Comparison of ENCODE assay signal across 17 cellular contexts in the genomic region with DNA sequence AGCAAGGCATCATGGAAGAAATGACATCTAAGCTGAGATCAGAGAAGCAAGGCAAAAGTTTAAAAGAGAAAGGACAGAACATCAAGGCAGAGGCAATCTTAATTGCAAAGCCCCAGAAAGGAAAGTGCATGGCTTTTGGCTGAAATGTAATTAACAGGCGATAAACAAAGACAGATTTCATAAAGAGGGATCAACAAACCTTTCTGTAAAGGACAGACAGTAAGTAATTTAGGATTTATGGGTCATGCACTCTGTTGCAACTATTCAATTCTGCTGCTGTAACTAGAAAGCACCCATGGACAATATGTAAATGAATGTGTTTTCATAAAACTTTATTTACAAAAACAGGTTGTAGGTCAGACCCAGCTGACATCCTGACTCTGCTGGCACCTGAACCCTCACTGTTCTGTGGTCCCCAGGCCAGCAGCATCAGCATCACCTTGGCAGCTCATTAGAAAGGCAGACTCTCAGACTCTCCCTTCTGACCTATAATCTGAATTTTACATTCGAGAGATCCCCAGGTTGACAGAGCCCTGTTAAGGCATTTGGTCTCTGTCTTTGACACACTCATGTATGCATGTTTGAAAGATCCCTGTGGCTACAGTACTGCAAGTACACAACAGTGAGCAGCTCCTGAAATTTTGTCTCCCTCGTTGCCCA.
"Had no signal": no experiment of that assay in that cellular context is flagged by ENCODE, and none has a peak within 500 bp of the region (broad histone marks: within the 10 kb centered on the region; RNA-seq: fewer than 3 reads in every experiment).

No MANE protein-coding gene starts in this region.

- H3K27me3 ChIP-seq: brain microvascular endothelial cell, left lung, ovary, upper lobe of left lung had no signal

- H3K9me3 ChIP-seq: left lung, ovary, upper lobe of left lung had no signal

- H3K36me3 Mint-ChIP-seq: activated naive CD8-positive, alpha-beta T cell treated with anti-CD3 and anti-CD28 coated beads, Interleukin-2, amount 10 ng/mL, durations not matched to agents 7 days and 5 days; memory B cell; stimulated activated effector memory CD8-positive, alpha-beta T cell treated with anti-CD3 and anti-CD28 coated beads, Interleukin-12 subunit alpha, Interleukin-12 subunit beta, amount 100 ng/mL, for 72 hours had no signal

- H3K27ac ChIP-seq: brain microvascular endothelial cell, upper lobe of left lung had no signal

- H3K27ac Mint-ChIP-seq: activated naive CD8-positive, alpha-beta T cell treated with anti-CD3 and anti-CD28 coated beads, Interleukin-2, amount 10 ng/mL, durations not matched to agents 7 days and 5 days; activated T-helper 1 cell treated with anti-CD3 and anti-CD28 coated beads, Interleukin-12 subunit alpha, Interleukin-12 subunit beta, Interleukin-2, Interleukin-4 antibody, amounts not matched to agents 30 ng/mL and 10 ng/mL and 1 ng/mL, durations not matched to agents 14 hours and 24 hours and 36 hours; memory B cell; stimulated activated effector memory CD8-positive, alpha-beta T cell treated with anti-CD3 and anti-CD28 coated beads, Interleukin-12 subunit alpha, Interleukin-12 subunit beta, amount 100 ng/mL, for 72 hours had no signal

- H3K4me1 Mint-ChIP-seq: activated naive CD8-positive, alpha-beta T cell treated with anti-CD3 and anti-CD28 coated beads, Interleukin-2, amount 10 ng/mL, durations not matched to agents 7 days and 5 days; memory B cell; stimulated activated effector memory CD8-positive, alpha-beta T cell treated with anti-CD3 and anti-CD28 coated beads, Interleukin-12 subunit alpha, Interleukin-12 subunit beta, amount 100 ng/mL, for 72 hours had no signal

- H3K9me3 Mint-ChIP-seq: activated T-helper 1 cell treated with anti-CD3 and anti-CD28 coated beads, Interleukin-12 subunit alpha, Interleukin-12 subunit beta, Interleukin-2, Interleukin-4 antibody, amounts not matched to agents 30 ng/mL and 10 ng/mL and 1 ng/mL, durations not matched to agents 14 hours and 24 hours and 36 hours; memory B cell; stimulated activated effector memory CD8-positive, alpha-beta T cell treated with anti-CD3 and anti-CD28 coated beads, Interleukin-12 subunit alpha, Interleukin-12 subunit beta, amount 100 ng/mL, for 72 hours had no signal

- H3K4me3 Mint-ChIP-seq: activated naive CD8-positive, alpha-beta T cell treated with anti-CD3 and anti-CD28 coated beads, Interleukin-2, amount 10 ng/mL, durations not matched to agents 7 days and 5 days; activated T-helper 1 cell treated with anti-CD3 and anti-CD28 coated beads, Interleukin-12 subunit alpha, Interleukin-12 subunit beta, Interleukin-2, Interleukin-4 antibody, amounts not matched to agents 30 ng/mL and 10 ng/mL and 1 ng/mL, durations not matched to agents 14 hours and 24 hours and 36 hours; memory B cell; stimulated activated effector memory CD8-positive, alpha-beta T cell treated with anti-CD3 and anti-CD28 coated beads, Interleukin-12 subunit alpha, Interleukin-12 subunit beta, amount 100 ng/mL, for 72 hours had no signal

- H3K36me3 ChIP-seq: brain microvascular endothelial cell, left lung, ovary, upper lobe of left lung had no signal

- H3K4me3 ChIP-seq: left lung, ovary, upper lobe of left lung had no signal

- DNase-seq: activated CD4-positive, alpha-beta T cell treated with anti-CD3 and anti-CD28 coated beads, Interleukin-2, amount 50 U/mL, for 1 hour; activated CD8-positive, alpha-beta memory T cell treated with anti-CD3 and anti-CD28 coated beads for 24 hours; activated naive CD8-positive, alpha-beta T cell treated with anti-CD3 and anti-CD28 coated beads, Interleukin-2, amount 10 ng/mL, durations not matched to agents 7 days and 5 days; brain microvascular endothelial cell; cerebellar nuclear complex; erythroblast; hypothalamus; kidney; left lung; ovary; stimulated activated CD4-positive, alpha-beta T cell treated with anti-CD3 and anti-CD28 coated beads, Interleukin-2, amount 100 ng/mL, for 24 hours; T-helper 1 cell; T1000; upper lobe of left lung had no signal
